ENCODE assay signal across 12 cellular contexts in genomic region chr5:142317673-142318261, GRCh38. TPM values are rescaled to one million over a fixed set of nuclear protein-coding genes. Genes with fewer than 3 reads are reported as not detected.
DNase-seq lines count a peak whose midpoint lies in the region; ATAC-seq and TF ChIP-seq lines count a peak whose summit lies in the region.
"Had no signal": no experiment of that assay in that cellular context is flagged by ENCODE, and none has a peak within 500 bp of the region (broad histone marks: within the 10 kb centered on the region; RNA-seq: fewer than 3 reads in every experiment).

No MANE protein-coding gene starts in this region.

- 77% methylated on average over 6 of the region's 6 CpGs for WGBS in hepatocyte (ENCODE audit: low lambda C conversion rate, missing lambda C conversion rate)
- WGBS in upper lobe of left lung, 2 donors = 74 to 75% methylated on average over 6 of the region's 6 CpGs

- peaks cover 36% of the 10 kb centered on the region for H3K4me1 ChIP-seq in HEK293 (ENCODE audit: control insufficient read depth, insufficient read depth, low read length)
- peaks cover 39% of the 10 kb centered on the region for H3K4me1 ChIP-seq in hepatocyte (ENCODE audit: insufficient read depth)
- peaks cover 74 to 93% (median 88%) of the 10 kb centered on the region in 4 donors for H3K4me1 ChIP-seq in upper lobe of left lung

- H2AFZ ChIP-seq in hepatocyte = no peak overlapping the region

- DNase-seq in brain microvascular endothelial cell (no peak), hepatocyte (ENCODE audit: low spot score) (no peak), upper lobe of left lung (no peak), DMS79 treated with DMSO at 0.1 percent for 48 hours (lab: John Stamatoyannopoulos, UW) (no peak)
- DNase-seq in activated CD4-positive, alpha-beta T cell treated with anti-CD3 and anti-CD28 coated beads, Interleukin-2, amount 50 U/mL, for 4 hours = no peak
- DNase-seq: amygdala, NCI-H446, nucleus accumbens, RPMI8226 had no signal

- ATAC-seq in upper lobe of left lung (ENCODE audit: low FRiP score in 2 of 2) (no peak), GM18511 (IDR thresholded peaks at IDR 0.05; ENCODE audit: unreplicated experiment) (no peak)

- no peak overlapping the region for H3K4me2 ChIP-seq in hepatocyte

- no peak overlapping the region for H3K27ac ChIP-seq in HEK293 (ENCODE audit: extremely low read depth, low read depth, low read length)
- H3K27ac ChIP-seq in brain microvascular endothelial cell = no peak overlapping the region
- no peak overlapping the region for H3K27ac ChIP-seq in hepatocyte
- H3K27ac ChIP-seq in upper lobe of left lung = peak overlapping the region; percentile 33 to 95 (median 56)

- H3K9me2 ChIP-seq in hepatocyte (replicated peaks; ENCODE audit: insufficient read depth) = no peaks in the 10 kb centered on the region

- TF ChIP-seq CTCF in HEK293 (tag by site-specific recombination; IDR thresholded peaks at IDR 0.05) (no peak), brain microvascular endothelial cell (IDR thresholded peaks at IDR 0.05; ENCODE audit: low read depth, low read length, missing control alignments) (peak; percentile 65), hepatocyte (IDR thresholded peaks at IDR 0.05; ENCODE audit: poor library complexity) (peak; percentile 29), upper lobe of left lung (IDR thresholded peaks at IDR 0.05) (no peak)

- H4K20me1 ChIP-seq in hepatocyte (ENCODE audit: insufficient read depth, poor library complexity, severe bottlenecking) = peaks cover 12% of the 10 kb centered on the region

- TF ChIP-seq EP300 in upper lobe of left lung (IDR thresholded peaks at IDR 0.05) = no peak

- in situ Hi-C loops in brain microvascular endothelial cell (cut with HindIII; ENCODE audit: low pct_ligation_motif_present, low sequenced_read_pairs) = loop anchor here (25.0 kb wide), 1 partner anchor 220 kb away; no protein-coding TSS in a partner anchor

- no peak for TF ChIP-seq POLR2A in upper lobe of left lung (IDR thresholded peaks at IDR 0.05)

- H3K4me3 ChIP-seq in HEK293 (ENCODE audit: low read depth, low read length) = no peak overlapping the region
- no peak overlapping the region for H3K4me3 ChIP-seq in brain microvascular endothelial cell (ENCODE audit: low read depth, low read length)
- no peak overlapping the region for H3K4me3 ChIP-seq in hepatocyte
- H3K4me3 ChIP-seq in upper lobe of left lung = no peak overlapping the region
- H3K4me3 ChIP-seq: esophagus muscularis mucosa had no signal

- H3K27me3 ChIP-seq in brain microvascular endothelial cell (replicated peaks) = no peaks in the 10 kb centered on the region
- H3K27me3 ChIP-seq in hepatocyte = no peaks in the 10 kb centered on the region
- H3K27me3 ChIP-seq in upper lobe of left lung = no peaks in the 10 kb centered on the region
- H3K27me3 ChIP-seq: esophagus muscularis mucosa had no signal

- no peaks in the 10 kb centered on the region for H3K9me3 ChIP-seq in HEK293 (ENCODE audit: control insufficient read depth, insufficient read depth, low read depth, low read length)
- H3K9me3 ChIP-seq in hepatocyte (ENCODE audit: low read depth) = no peaks in the 10 kb centered on the region
- no peaks in the 10 kb centered on the region for H3K9me3 ChIP-seq in upper lobe of left lung
- H3K9me3 ChIP-seq: esophagus muscularis mucosa had no signal

- H3K36me3 ChIP-seq in HEK293 (ENCODE audit: control insufficient read depth in 2 of 2, insufficient read depth in 1 of 2, low read length in 2 of 2) (peaks cover 0 to 14% of the 10 kb centered on the region in 2 experiments; a peak in 1 of 3 replicates), brain microvascular endothelial cell (replicated peaks) (peaks cover 42% of the 10 kb centered on the region), hepatocyte (replicated peaks; ENCODE audit: insufficient read depth, low read depth) (no peaks in the 10 kb centered on the region), upper lobe of left lung (peaks cover 0 to 24% (median 7%) of the 10 kb centered on the region in 4 donors)

- peaks cover 90% of the 10 kb centered on the region for H3K79me2 ChIP-seq in hepatocyte

- POLR2A ChIA-PET in HEK293 (lab: Yijun Ruan, JAX) = no interaction called here

- CTCF ChIA-PET in HEK293 (lab: Yijun Ruan, JAX) = interaction anchor here (0.8 kb wide), 1 partner anchor 231 kb away, joined by 6 read pairs; no protein-coding TSS in a partner anchor

TF ChIP-seq in HEK293, 187 proteins besides CTCF, POLR2A, EP300 and RAD21:
- no peak for TF ChIP-seq MEIS1 (CRISPR knock-in tag; IDR thresholded peaks at IDR 0.05; ENCODE audit: borderline replicate concordance)
- 0 out of 2 replicates have a peak, but pooled peaks have one; percentile 29 for TF ChIP-seq IKZF3 (tag by site-specific recombination; IDR thresholded peaks at IDR 0.05)
- no peak for TF ChIP-seq ZEB2 (tag by site-specific recombination; IDR thresholded peaks at IDR 0.05)
- TF ChIP-seq SCRT2 (tag by site-specific recombination; IDR thresholded peaks at IDR 0.05) = no peak
- TF ChIP-seq, protein P1, sequence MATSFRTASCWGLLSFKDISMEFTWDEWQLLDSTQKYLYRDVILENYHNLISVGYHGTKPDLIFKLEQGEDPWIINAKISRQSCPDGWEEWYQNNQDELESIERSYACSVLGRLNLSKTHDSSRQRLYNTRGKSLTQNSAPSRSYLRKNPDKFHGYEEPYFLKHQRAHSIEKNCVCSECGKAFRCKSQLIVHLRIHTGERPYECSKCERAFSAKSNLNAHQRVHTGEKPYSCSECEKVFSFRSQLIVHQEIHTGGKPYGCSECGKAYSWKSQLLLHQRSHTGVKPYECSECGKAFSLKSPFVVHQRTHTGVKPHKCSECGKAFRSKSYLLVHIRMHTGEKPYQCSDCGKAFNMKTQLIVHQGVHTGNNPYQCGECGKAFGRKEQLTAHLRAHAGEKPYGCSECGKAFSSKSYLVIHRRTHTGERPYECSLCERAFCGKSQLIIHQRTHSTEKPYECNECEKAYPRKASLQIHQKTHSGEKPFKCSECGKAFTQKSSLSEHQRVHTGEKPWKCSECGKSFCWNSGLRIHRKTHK (tag by site-specific recombination; IDR thresholded peaks at IDR 0.05) = no peak
- TF ChIP-seq, protein P2, sequence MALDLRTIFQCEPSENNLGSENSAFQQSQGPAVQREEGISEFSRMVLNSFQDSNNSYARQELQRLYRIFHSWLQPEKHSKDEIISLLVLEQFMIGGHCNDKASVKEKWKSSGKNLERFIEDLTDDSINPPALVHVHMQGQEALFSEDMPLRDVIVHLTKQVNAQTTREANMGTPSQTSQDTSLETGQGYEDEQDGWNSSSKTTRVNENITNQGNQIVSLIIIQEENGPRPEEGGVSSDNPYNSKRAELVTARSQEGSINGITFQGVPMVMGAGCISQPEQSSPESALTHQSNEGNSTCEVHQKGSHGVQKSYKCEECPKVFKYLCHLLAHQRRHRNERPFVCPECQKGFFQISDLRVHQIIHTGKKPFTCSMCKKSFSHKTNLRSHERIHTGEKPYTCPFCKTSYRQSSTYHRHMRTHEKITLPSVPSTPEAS (tag by site-specific recombination; IDR thresholded peaks at IDR 0.05) = no peak
TF ChIP-seq in HEK293: peak in this region for 1.

RNA-seq across cellular contexts. Expression of gene SPRY4, which starts 7.1 kb away (rescaled TPM):
- total RNA-seq in hepatocyte (6.1 and 7.2 TPM in 2 replicates), upper lobe of left lung (10 to 100 TPM; 30.4 to 81.2 (median 43.3) TPM)
- polyA plus RNA-seq in hepatocyte = 4.3 and 8.5 TPM in 2 replicates

Comparison
In these comparisons a context has a peak if more than half of its experiments do, and no peak if none do; other contexts are left out.
1. H3K27ac ChIP-seq: peak in upper lobe of left lung (4 of 4); none in HEK293 (single experiment), brain microvascular endothelial cell (single experiment) and hepatocyte (single experiment).
2. CTCF ChIP-seq: peak in brain microvascular endothelial cell (single experiment) and hepatocyte (single experiment); none in HEK293 (single experiment) and upper lobe of left lung (0 of 6).